ENCODE assay signal across 29 cellular contexts in the genomic region with DNA sequence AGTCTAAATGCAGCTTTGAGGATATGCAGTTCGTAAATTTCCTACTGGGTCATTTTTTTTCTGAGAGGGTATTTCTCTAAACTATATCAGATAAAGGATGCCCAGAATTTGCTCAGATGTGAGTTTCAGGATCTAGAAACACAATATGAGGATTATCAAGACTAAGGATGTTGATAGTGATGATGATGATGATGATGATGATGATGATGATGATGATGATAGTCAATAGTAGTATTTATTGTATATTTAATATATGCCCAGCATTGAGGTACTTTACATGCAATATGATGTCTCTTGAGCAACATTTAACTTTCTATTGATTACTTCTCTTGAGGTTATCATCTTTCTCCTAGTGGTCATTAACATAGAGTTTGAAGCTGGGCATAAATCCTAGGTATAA.
"Had no signal": no experiment of that assay in that cellular context is flagged by ENCODE, and none has a peak within 500 bp of the region (broad histone marks: within the 10 kb centered on the region; RNA-seq: fewer than 3 reads in every experiment).

No MANE protein-coding gene starts in this region.

- H3K4me3 ChIP-seq: colonic mucosa, coronary artery, dorsolateral prefrontal cortex, esophagus muscularis mucosa, esophagus squamous epithelium, gastrocnemius medialis, gastroesophageal sphincter, heart left ventricle, heart right ventricle had no signal

- H3K27me3 Mint-ChIP-seq: dendritic cell treated with granulocyte-macrophage colony-stimulating factor and Interleukin-4, amounts not matched to agents 40 ng/mL and 50 ng/mL, for 4 days had no signal

- H3K4me3 Mint-ChIP-seq: dendritic cell treated with granulocyte-macrophage colony-stimulating factor and Interleukin-4, amounts not matched to agents 40 ng/mL and 50 ng/mL, for 4 days; effector memory CD8-positive, alpha-beta T cell; endodermal cell had no signal

- DNase-seq: colonic mucosa; cortex of kidney; dermis blood vessel endothelial cell; dorsolateral prefrontal cortex; effector CD4-positive, alpha-beta T cell; effector CD8-positive, alpha-beta T cell; effector memory CD4-positive, alpha-beta T cell; effector memory CD8-positive, alpha-beta T cell; endodermal cell; erythroblast; esophagus squamous epithelium; foreskin fibroblast; foreskin keratinocyte; foreskin melanocyte; gastrocnemius medialis; glutamatergic neuron; head of caudate nucleus; heart left ventricle; heart right ventricle had no signal

- FAIRE-seq: colon, endometrium, endothelial cell of umbilical vein, frontal cortex had no signal

- ATAC-seq: effector memory CD8-positive, alpha-beta T cell; esophagus mucosa; foreskin keratinocyte; gastrocnemius medialis; gastroesophageal sphincter; heart left ventricle; heart right ventricle had no signal

- H3K9me3 ChIP-seq: colonic mucosa, esophagus muscularis mucosa, esophagus squamous epithelium, gastrocnemius medialis, gastroesophageal sphincter, heart left ventricle, heart right ventricle had no signal

- H3K27ac ChIP-seq: colonic mucosa, coronary artery, dorsolateral prefrontal cortex, epithelial cell of prostate, esophagus muscularis mucosa, esophagus squamous epithelium, foreskin keratinocyte, gastrocnemius medialis, gastroesophageal sphincter, heart left ventricle, heart right ventricle had no signal

- H3K9me3 Mint-ChIP-seq: dendritic cell treated with granulocyte-macrophage colony-stimulating factor and Interleukin-4, amounts not matched to agents 40 ng/mL and 50 ng/mL, for 4 days; endodermal cell had no signal

- H3K4me1 ChIP-seq: colonic mucosa, esophagus muscularis mucosa, gastrocnemius medialis, gastroesophageal sphincter had no signal

- H3K27me3 ChIP-seq: colonic mucosa, dorsolateral prefrontal cortex, esophagus muscularis mucosa, esophagus squamous epithelium, foreskin keratinocyte, gastrocnemius medialis, gastroesophageal sphincter, heart left ventricle, heart right ventricle had no signal

- H3K27ac Mint-ChIP-seq: dendritic cell treated with granulocyte-macrophage colony-stimulating factor and Interleukin-4, amounts not matched to agents 40 ng/mL and 50 ng/mL, for 4 days; effector memory CD8-positive, alpha-beta T cell; endodermal cell had no signal

- H3K36me3 ChIP-seq: colonic mucosa, esophagus muscularis mucosa, esophagus squamous epithelium, gastrocnemius medialis, gastroesophageal sphincter, heart left ventricle, heart right ventricle had no signal
